2 cellular contexts compared by ENCODE assay signal in genomic region chr5:176514244-176514918, GRCh38.
TF ChIP-seq lines count a peak whose summit lies in the region.

No MANE protein-coding gene starts in this region.

TF ChIP-seq in HepG2, 621 proteins besides CTCF, POLR2A, EP300 and RAD21:
- peak; percentile 41; the same call in 1 of the 2 replicates for TF ChIP-seq CREB1 (IDR thresholded peaks at IDR 0.05)
- TF ChIP-seq CREB1 (CRISPR knock-in tag; IDR thresholded peaks at IDR 0.05), result no peak
- no peak for TF ChIP-seq MAF1 (CRISPR knock-in tag; IDR thresholded peaks at IDR 0.05; ENCODE audit: borderline replicate concordance)
TF ChIP-seq in HepG2: peak in this region for 1.

TF ChIP-seq in H1, 55 proteins besides CTCF, POLR2A, EP300 and RAD21:
- TF ChIP-seq SP1 (IDR thresholded peaks at IDR 0.05; ENCODE audit: low read depth, low read length) (no peak), MAFK (IDR thresholded peaks at IDR 0.05; ENCODE audit: low read depth, low read length) (no peak), CBX5 (IDR thresholded peaks at IDR 0.05; ENCODE audit: low read depth, low read length) (no peak), POU5F1 (IDR thresholded peaks at IDR 0.05; ENCODE audit: low read depth, low read length) (no peak), USF2 (IDR thresholded peaks at IDR 0.05; ENCODE audit: low read length) (no peak), SIN3A (conservative IDR thresholded peaks at IDR 0.05 in 1 of 2, IDR thresholded peaks at IDR 0.05 in 1 of 2; ENCODE audit: low read depth in 1 of 2, low read length in 2 of 2) (no peak), KDM5A (IDR thresholded peaks at IDR 0.05; ENCODE audit: low read length) (no peak), RBBP5 (IDR thresholded peaks at IDR 0.05; ENCODE audit: borderline replicate concordance, low read depth, low read length) (no peak), SIX5 (IDR thresholded peaks at IDR 0.05; ENCODE audit: low read depth, low read length) (no peak), ASH2L (IDR thresholded peaks at IDR 0.05; ENCODE audit: low read length) (no peak), EZH2 (IDR thresholded peaks at IDR 0.05; ENCODE audit: low read depth, low read length, severe bottlenecking) (no peak), TAF7 (optimal IDR thresholded peaks at IDR 0.05; ENCODE audit: borderline replicate concordance, low read depth, low read length) (no peak), CTBP2 (IDR thresholded peaks at IDR 0.05; ENCODE audit: borderline replicate concordance, insufficient read depth, insufficient read length, low read length) (no peak), BACH1 (IDR thresholded peaks at IDR 0.05; ENCODE audit: low read length) (no peak), ATF3 (IDR thresholded peaks at IDR 0.05; ENCODE audit: insufficient read depth, low read depth, low read length) (no peak), FOSL1 (IDR thresholded peaks at IDR 0.05; ENCODE audit: insufficient read depth, low read depth, low read length) (no peak), KDM4A (IDR thresholded peaks at IDR 0.05; ENCODE audit: low read depth, low read length, severe bottlenecking) (no peak), RXRA (IDR thresholded peaks at IDR 0.05; ENCODE audit: insufficient read depth, low read depth, low read length) (no peak), CREB1 (IDR thresholded peaks at IDR 0.05) (no peak), CHD7 (IDR thresholded peaks at IDR 0.05; ENCODE audit: insufficient replicate concordance, low read length) (no peak)
